In genomic region chr17:40532520-40533253, GRCh38 we compare ENCODE assay signal across 8 cellular contexts. TPM values are rescaled to one million over a fixed set of nuclear protein-coding genes. Genes with fewer than 3 reads are reported as not detected.
A peak's percentile ranks its signal among the peaks of the same experiment; 100 is the strongest.
DNase-seq lines count a peak whose midpoint lies in the region; ATAC-seq and TF ChIP-seq lines count a peak whose summit lies in the region.

No MANE protein-coding gene starts in this region.

- intact Hi-C loops in PC-9 (cut with micrococcal nuclease; ENCODE audit: unreplicated experiment) (loop anchor here (1.0 to 5.0 kb wide), 7 partner anchors 28 to 230 kb away; no protein-coding TSS in a partner anchor), esophagus squamous epithelium (cut with DNase I) (loop anchor here (5.0 kb wide), 1 partner anchor 90 kb away; the partner anchor contains the start of gene IGFBP4)

- no peaks in the 10 kb centered on the region for H3K36me3 ChIP-seq in BLaER1 treated with 17β-estradiol and CSF1 and Interleukin-3, amounts not matched to agents 10 nM and 100 nM
- H3K36me3 ChIP-seq in PC-9 (ENCODE audit: low read depth): no peaks in the 10 kb centered on the region
- no peaks in the 10 kb centered on the region for H3K36me3 ChIP-seq in esophagus squamous epithelium
- H3K36me3 ChIP-seq in H7 (replicated peaks; ENCODE audit: control insufficient read depth, insufficient read depth, low read length): no peaks in the 10 kb centered on the region

- peak overlapping the region; percentile 53 to 79 (median 76) for H3K27ac Mint-ChIP-seq in nephron

- DNase-seq in PC-9 (no peak), esophagus squamous epithelium (lab: John Stamatoyannopoulos, UW) (no peak), H7 (no peak), HPDE6-E6E7 (ENCODE audit: extremely low spot score) (no peak), NCI-H82 treated with DMSO at 0.1 percent for 48 hours (lab: John Stamatoyannopoulos, UW; ENCODE audit: unreplicated experiment) (no peak)

- no TSS peak for BruUV-seq in PC-9 (replicated peaks; lab: Mats Ljungman, UMichigan)

- H3K27ac ChIP-seq in BLaER1 treated with 17β-estradiol and CSF1 and Interleukin-3, amounts not matched to agents 10 nM and 100 nM: peak overlapping the region in 5 of 11 experiments; percentile 2 to 48 (median 31); a peak in 5 of 22 replicates
- H3K27ac ChIP-seq in PC-9 (no peak overlapping the region), esophagus squamous epithelium (peak overlapping the region; percentile 62 to 91 (median 82))

- no peak for ATAC-seq in HG03097 (IDR thresholded peaks at IDR 0.05; ENCODE audit: low FRiP score, unreplicated experiment)

- no peaks in the 10 kb centered on the region for H3K79me2 ChIP-seq in PC-9 (ENCODE audit: low read depth)

- H3F3A ChIP-seq in PC-9 (ENCODE audit: insufficient read depth, low read depth): peaks cover 38% of the 10 kb centered on the region; the same call in 1 of the 2 replicates

- peaks cover 11% of the 10 kb centered on the region for H3K27me3 Mint-ChIP-seq in nephron (ENCODE audit: low read depth)

- H3K9me3 ChIP-seq in BLaER1 treated with 17β-estradiol and CSF1 and Interleukin-3, amounts not matched to agents 10 nM and 100 nM (replicated peaks in 1 of 11): no peaks in the 10 kb centered on the region
- H3K9me3 ChIP-seq in PC-9 (ENCODE audit: insufficient read depth, low read depth) (no peaks in the 10 kb centered on the region), esophagus squamous epithelium (no peaks in the 10 kb centered on the region)

- 21 to 31% methylated on average over 6 of the region's 6 CpGs for WGBS in esophagus squamous epithelium, 2 donors

- H3K4me1 Mint-ChIP-seq in nephron: peaks cover 58% of the 10 kb centered on the region

- POLR2A ChIA-PET in PC-9 (lab: Charles Lee; ENCODE audit: unreplicated experiment): interaction anchor here (0.7 kb wide), 2 partner anchors 16 to 33 kb away, joined by 3 to 11 read pairs; no protein-coding TSS in a partner anchor

- no peaks in the 10 kb centered on the region for H3K9me2 ChIP-seq in PC-9 (ENCODE audit: insufficient read depth)

- peak overlapping the region; percentile 34 to 81 (median 53); a peak in 21 of 22 replicates for H3K4me2 ChIP-seq in BLaER1 treated with 17β-estradiol and CSF1 and Interleukin-3, amounts not matched to agents 10 nM and 100 nM
- H3K4me2 ChIP-seq in PC-9: peak overlapping the region; percentile 37

- H3K9ac ChIP-seq in BLaER1 treated with 17β-estradiol and CSF1 and Interleukin-3, amounts not matched to agents 10 nM and 100 nM: peak overlapping the region in 3 of 11 experiments; percentile 5 to 47 (median 23); a peak in 5 of 22 replicates

- no peaks in the 10 kb centered on the region for H4K20me1 ChIP-seq in BLaER1 treated with 17β-estradiol and CSF1 and Interleukin-3, amounts not matched to agents 10 nM and 100 nM
- no peaks in the 10 kb centered on the region for H4K20me1 ChIP-seq in PC-9 (ENCODE audit: insufficient read depth)

- H3K4me1 ChIP-seq in BLaER1 treated with 17β-estradiol and CSF1 and Interleukin-3, amounts not matched to agents 10 nM and 100 nM: peaks cover 48 to 67% (median 63%) of the 10 kb centered on the region in 10 experiments
- H3K4me1 ChIP-seq in PC-9 (replicated peaks; ENCODE audit: insufficient read depth) (peaks cover 35% of the 10 kb centered on the region), esophagus squamous epithelium (peaks cover 46 to 100% (median 60%) of the 10 kb centered on the region in 3 donors)

- no peak overlapping the region for H3K4me3 Mint-ChIP-seq in nephron

- TF ChIP-seq POLR2A in esophagus squamous epithelium (IDR thresholded peaks at IDR 0.05): no peak

- H2AFZ ChIP-seq in PC-9: no peak overlapping the region

- no peaks in the 10 kb centered on the region for H3K36me3 Mint-ChIP-seq in nephron (ENCODE audit: low read depth)

- H3K9me3 Mint-ChIP-seq in nephron: no peaks in the 10 kb centered on the region

- CTCF ChIA-PET in PC-9 (lab: Charles Lee): interaction anchor here (0.5 to 1.9 kb wide), 17 partner anchors 10 to 170 kb away, joined by 3 to 13 read pairs (median 5); partner anchors contain the start of genes TNS4 and TOP2A

- H3K4me3 ChIP-seq in BLaER1 treated with 17β-estradiol and CSF1 and Interleukin-3, amounts not matched to agents 10 nM and 100 nM: no peak overlapping the region
- H3K4me3 ChIP-seq in PC-9 (no peak overlapping the region), esophagus squamous epithelium (peak overlapping the region in 1 of 4 donors; percentile 31), H7 (ENCODE audit: insufficient read depth, low read depth, low read length) (no peak overlapping the region)

- TF ChIP-seq CTCF in PC-9 (conservative IDR thresholded peaks at IDR 0.05): no peak
- TF ChIP-seq CTCF in esophagus squamous epithelium (IDR thresholded peaks at IDR 0.05): no peak
- no peak for TF ChIP-seq CTCF in nephron (IDR thresholded peaks at IDR 0.05; ENCODE audit: unreplicated experiment in 3 of 3)

- no peaks in the 10 kb centered on the region for H3K27me3 ChIP-seq in BLaER1 treated with 17β-estradiol and CSF1 and Interleukin-3, amounts not matched to agents 10 nM and 100 nM
- H3K27me3 ChIP-seq in PC-9 (ENCODE audit: insufficient read depth, low read depth) (no peaks in the 10 kb centered on the region), esophagus squamous epithelium (no peaks in the 10 kb centered on the region), H7 (ENCODE audit: control insufficient read depth, insufficient read depth, low read length) (no peaks in the 10 kb centered on the region)

RNA-seq across cellular contexts. Expression of gene TNS4, which starts 31.3 kb away (rescaled TPM):
- total RNA-seq in PC-9 (2021) (17.4 and 23.5 TPM in 2 replicates), esophagus squamous epithelium (100 to 1,000 TPM in 1 of 4 donors, 10 to 100 TPM in 3; 34.6 to 104 (median 71.1) TPM)
- total RNA-seq in H7 (2014; rRNA removed; shearing (Covaris generic)): 0.14 and 0.18 TPM in 2 replicates

RNA-seq across cellular contexts. Expression of gene CCR7, which starts 32.6 kb away (rescaled TPM):
- not detected in 2 replicates for total RNA-seq in PC-9 (2021)
- total RNA-seq in esophagus squamous epithelium: under 1 TPM in 3 of 4 donors, not detected in 1; 0.12 to 0.95 (median 0.53) TPM
- total RNA-seq in H7 (2014; rRNA removed; shearing (Covaris generic)): 1.1 TPM in 1 of 2 replicates, not detected in the other

Comparison
In these comparisons a context has a peak if more than half of its experiments do, and no peak if none do; other contexts are left out.
1. RNA of gene TNS4, which starts 31.3 kb away (total RNA-seq): 34.6 to 104 TPM in esophagus squamous epithelium and 17.4 to 23.5 TPM in PC-9; 0.14 to 0.18 TPM in H7; every median in the first group is over 10 times any median in the second.